Comparison of ENCODE assay signal across 18 cellular contexts in the genomic region with DNA sequence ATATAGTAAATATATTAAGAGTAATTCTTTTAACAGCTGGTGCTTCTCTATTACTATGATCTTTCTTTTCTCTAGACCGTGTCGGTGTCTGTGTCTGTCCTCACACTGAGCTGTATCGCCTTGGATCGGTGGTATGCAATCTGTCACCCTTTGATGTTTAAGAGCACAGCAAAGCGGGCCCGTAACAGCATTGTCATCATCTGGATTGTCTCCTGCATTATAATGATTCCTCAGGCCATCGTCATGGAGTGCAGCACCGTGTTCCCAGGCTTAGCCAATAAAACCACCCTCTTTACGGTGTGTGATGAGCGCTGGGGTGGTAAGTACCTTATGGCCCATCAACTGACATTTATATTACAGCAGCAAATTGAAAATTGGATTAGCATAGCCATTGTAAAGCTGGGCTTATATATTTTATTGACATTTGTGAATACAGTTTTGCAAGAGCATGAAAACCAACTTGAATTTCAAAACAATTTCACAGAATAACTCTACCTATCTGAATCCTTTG.
A peak's percentile ranks its signal among the peaks of the same experiment; 100 is the strongest.
DNase-seq lines count a peak whose midpoint lies in the region; TF ChIP-seq lines count a peak whose summit lies in the region.
"Had no signal": no experiment of that assay in that cellular context is flagged by ENCODE, and none has a peak within 500 bp of the region (broad histone marks: within the 10 kb centered on the region; RNA-seq: fewer than 3 reads in every experiment).

No MANE protein-coding gene starts in this region.

- H3K27me3 ChIP-seq in Caco-2 (replicated peaks; ENCODE audit: control insufficient read depth, insufficient read depth, low read length) (no peaks in the 10 kb centered on the region), endodermal cell (ENCODE audit: control insufficient read depth, insufficient read depth, low read length, poor library complexity, severe bottlenecking) (no peaks in the 10 kb centered on the region), BE2C (no peaks in the 10 kb centered on the region)
- H3K27me3 ChIP-seq: BLaER1 treated with 17β-estradiol and CSF1 and Interleukin-3, amounts not matched to agents 10 nM and 100 nM; Peyer's patch had no signal

- BruUV-seq in Caco-2 (replicated peaks; lab: Mats Ljungman, UMichigan): no TSS peak

- no peak overlapping the region for H3K27ac Mint-ChIP-seq in Caco-2 (ENCODE audit: unreplicated experiment)
- H3K27ac Mint-ChIP-seq in nephron progenitor cell: no peak overlapping the region
- no peak overlapping the region for H3K27ac Mint-ChIP-seq in endodermal cell
- H3K27ac Mint-ChIP-seq: CD8-positive, alpha-beta T cell had no signal

- peaks cover 25% of the 10 kb centered on the region for H3K4me1 ChIP-seq in Caco-2
- no peaks in the 10 kb centered on the region for H3K4me1 ChIP-seq in HEK293 (ENCODE audit: control insufficient read depth, insufficient read depth, low read length)
- H3K4me1 ChIP-seq in endodermal cell (ENCODE audit: control insufficient read depth, insufficient read depth, low read length): no peaks in the 10 kb centered on the region
- no peaks in the 10 kb centered on the region for H3K4me1 ChIP-seq in BE2C
- H3K4me1 ChIP-seq: A549; BLaER1 treated with 17β-estradiol and CSF1 and Interleukin-3, amounts not matched to agents 10 nM and 100 nM; Peyer's patch had no signal

- no peaks in the 10 kb centered on the region for H3K36me3 ChIP-seq in Caco-2 (ENCODE audit: control insufficient read depth, insufficient read depth, low read length)
- H3K36me3 ChIP-seq in HEK293 (ENCODE audit: control insufficient read depth in 2 of 2, insufficient read depth in 1 of 2, low read length in 2 of 2): no peaks in the 10 kb centered on the region
- H3K36me3 ChIP-seq in endodermal cell (ENCODE audit: control insufficient read depth, insufficient read depth, low read length): no peaks in the 10 kb centered on the region
- no peaks in the 10 kb centered on the region for H3K36me3 ChIP-seq in BE2C
- H3K36me3 ChIP-seq: BLaER1 treated with 17β-estradiol and CSF1 and Interleukin-3, amounts not matched to agents 10 nM and 100 nM; Peyer's patch had no signal

- H3K9me3 Mint-ChIP-seq in Caco-2 (ENCODE audit: unreplicated experiment) (peaks cover 9% of the 10 kb centered on the region), nephron progenitor cell (no peaks in the 10 kb centered on the region), endodermal cell (no peaks in the 10 kb centered on the region)
- H3K9me3 Mint-ChIP-seq: CD8-positive, alpha-beta T cell had no signal

- no peak for DNase-seq in Caco-2
- peak; percentile 98 for DNase-seq in NCI-H82 (lab: John Stamatoyannopoulos, UW)
- peak; percentile 5 for DNase-seq in nephron progenitor cell
- DNase-seq in NCI-H2029 (lab: John Stamatoyannopoulos, UW): no peak
- DNase-seq in endodermal cell: no peak
- DNase-seq in BE2C: no peak
- DNase-seq: CD8-positive, alpha-beta T cell; DMS79 treated with DMSO at 0.1 percent for 48 hours; GDM1; NCI-H1092 treated with DMSO at 0.1 percent for 48 hours; NCI-H2081 treated with DMSO at 0.1 percent for 48 hours; NK-92 treated with Interleukin-12 subunit alpha and Interleukin-12 subunit beta, amount 100 ng/mL, for 24 hours; Peyer's patch; Right ventricle myocardium superior; SW 1271 had no signal

- H3K27ac ChIP-seq in HEK293 (ENCODE audit: extremely low read depth, low read depth, low read length): no peak overlapping the region
- no peak overlapping the region for H3K27ac ChIP-seq in endodermal cell (ENCODE audit: low read depth, low read length)
- H3K27ac ChIP-seq: A549; BLaER1 treated with 17β-estradiol and CSF1 and Interleukin-3, amounts not matched to agents 10 nM and 100 nM; Peyer's patch had no signal

- intact Hi-C loops in Caco-2 (cut with micrococcal nuclease; ENCODE audit: unreplicated experiment): no loop called here

- H3K27me3 Mint-ChIP-seq in Caco-2 (ENCODE audit: insufficient read depth, unreplicated experiment): no peaks in the 10 kb centered on the region
- no peaks in the 10 kb centered on the region for H3K27me3 Mint-ChIP-seq in nephron progenitor cell (ENCODE audit: low read depth, poor library complexity)
- no peaks in the 10 kb centered on the region for H3K27me3 Mint-ChIP-seq in endodermal cell (ENCODE audit: insufficient read depth)

- CTCF ChIA-PET in Caco-2 (lab: Charles Lee): no interaction called here
- CTCF ChIA-PET in HEK293 (lab: Yijun Ruan, JAX): interaction anchor here (1.0 to 1.5 kb wide), 2 partner anchors 22 to 378 kb away, joined by 3 to 6 read pairs; no protein-coding TSS in a partner anchor

- no peaks in the 10 kb centered on the region for H3K36me3 Mint-ChIP-seq in Caco-2 (ENCODE audit: insufficient read depth, unreplicated experiment)
- H3K36me3 Mint-ChIP-seq in nephron progenitor cell (ENCODE audit: low read depth): no peaks in the 10 kb centered on the region
- no peaks in the 10 kb centered on the region for H3K36me3 Mint-ChIP-seq in endodermal cell (ENCODE audit: low read depth)
- H3K36me3 Mint-ChIP-seq: CD8-positive, alpha-beta T cell had no signal

- H3K9me3 ChIP-seq in Caco-2 (0 out of 2 replicates have a peak, but pooled peaks cover 2% of the 10 kb centered on the region), HEK293 (ENCODE audit: control insufficient read depth, insufficient read depth, low read depth, low read length) (no peaks in the 10 kb centered on the region), endodermal cell (ENCODE audit: control insufficient read depth, low read length) (no peaks in the 10 kb centered on the region), BE2C (no peaks in the 10 kb centered on the region)
- H3K9me3 ChIP-seq: A549; BLaER1 treated with 17β-estradiol and CSF1 and Interleukin-3, amounts not matched to agents 10 nM and 100 nM; Peyer's patch had no signal

- POLR2A ChIA-PET in Caco-2 (lab: Charles Lee): no interaction called here
- POLR2A ChIA-PET in HEK293 (lab: Yijun Ruan, JAX): no interaction called here

- H3K4me3 Mint-ChIP-seq in Caco-2 (ENCODE audit: unreplicated experiment) (peak overlapping the region; percentile 50), nephron progenitor cell (no peak overlapping the region), endodermal cell (no peak overlapping the region)
- H3K4me3 Mint-ChIP-seq: CD8-positive, alpha-beta T cell had no signal

- 91 to 93% methylated on average over 5 to 10 of the region's 10 CpGs for WGBS in endodermal cell (ENCODE audit: insufficient coverage in 1 of 2, insufficient read length in 1 of 2), 2 experiments

- H3K4me1 Mint-ChIP-seq in Caco-2 (ENCODE audit: low read depth, unreplicated experiment): peaks cover 4% of the 10 kb centered on the region
- H3K4me1 Mint-ChIP-seq in nephron progenitor cell: peaks cover 4% of the 10 kb centered on the region
- no peaks in the 10 kb centered on the region for H3K4me1 Mint-ChIP-seq in endodermal cell

- H3K4me3 ChIP-seq in Caco-2 (ENCODE audit: low read depth, low read length) (no peak overlapping the region), HEK293 (ENCODE audit: low read depth, low read length) (no peak overlapping the region), endodermal cell (ENCODE audit: low read length) (no peak overlapping the region), BE2C (ENCODE audit: low read depth, low read length) (no peak overlapping the region)
- H3K4me3 ChIP-seq: A549; BLaER1 treated with 17β-estradiol and CSF1 and Interleukin-3, amounts not matched to agents 10 nM and 100 nM; Peyer's patch had no signal

- H3K9ac ChIP-seq in endodermal cell (ENCODE audit: extremely low read depth, low read length, poor library complexity, severe bottlenecking): no peak overlapping the region
- H3K9ac ChIP-seq: BLaER1 treated with 17β-estradiol and CSF1 and Interleukin-3, amounts not matched to agents 10 nM and 100 nM had no signal

- TF ChIP-seq CTCF in Caco-2 (IDR thresholded peaks at IDR 0.05; ENCODE audit: insufficient read depth in 1 of 2, low read depth in 1 of 2, low read length in 1 of 2, severe bottlenecking in 1 of 2, unreplicated experiment in 1 of 2) (no peak), HEK293 (tag by site-specific recombination; IDR thresholded peaks at IDR 0.05) (no peak), nephron progenitor cell (IDR thresholded peaks at IDR 0.05) (no peak), endodermal cell (conservative IDR thresholded peaks at IDR 0.05) (no peak), BE2C (IDR thresholded peaks at IDR 0.05; ENCODE audit: low read depth, low read length) (no peak)

TF ChIP-seq in HEK293, 187 proteins besides CTCF, POLR2A, EP300 and RAD21 (continues in another document):
- TF ChIP-seq ZNF596 (tag by site-specific recombination; IDR thresholded peaks at IDR 0.05) (no peak), ZNF518A (tag by site-specific recombination; conservative IDR thresholded peaks at IDR 0.05; ENCODE audit: low read depth) (no peak)

Comparison
In these comparisons a context has a peak if more than half of its experiments do, and no peak if none do; other contexts are left out.
1. DNase-seq: peak in NCI-H82 (single experiment) and nephron progenitor cell (single experiment); none in Caco-2 (0 of 2), NCI-H2029 (single experiment), endodermal cell (single experiment) and BE2C (single experiment).